ENCODE assay signal across 22 cellular contexts in the genomic region with DNA sequence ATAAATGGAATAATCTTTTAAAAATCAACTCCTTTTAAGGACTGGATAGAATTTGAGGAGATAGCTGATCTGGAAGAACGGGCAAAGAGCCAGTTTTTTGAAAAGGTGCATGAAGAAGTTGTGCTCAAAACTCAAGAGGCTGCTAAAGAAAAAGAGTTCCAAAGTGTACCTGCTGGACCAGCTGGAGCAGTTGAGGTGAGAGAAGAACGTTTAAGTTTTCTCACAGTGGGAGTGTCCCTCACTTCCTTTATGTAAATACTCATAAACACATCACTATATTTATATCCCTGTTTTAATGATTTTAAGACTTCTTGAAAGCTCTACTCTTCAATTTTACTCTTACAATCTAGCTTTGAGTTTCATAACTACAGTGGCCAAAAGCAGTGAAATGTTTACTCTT. TPM values are rescaled to one million over a fixed set of nuclear protein-coding genes. Genes with fewer than 3 reads are reported as not detected.
DNase-seq lines count a peak whose midpoint lies in the region; ATAC-seq and TF ChIP-seq lines count a peak whose summit lies in the region.
"Had no signal": no experiment of that assay in that cellular context is flagged by ENCODE, and none has a peak within 500 bp of the region (broad histone marks: within the 10 kb centered on the region; RNA-seq: fewer than 3 reads in every experiment).

No MANE protein-coding gene starts in this region.

- H3F3A ChIP-seq in PC-3 (ENCODE audit: low read length, unreplicated experiment), result peaks cover 9% of the 10 kb centered on the region

- H3K9me2 ChIP-seq in PC-3 (replicated peaks; ENCODE audit: low read length), result no peaks in the 10 kb centered on the region

- peaks cover 16% of the 10 kb centered on the region for H3K4me1 Mint-ChIP-seq in activated CD4-positive, alpha-beta memory T cell treated with anti-CD3 and anti-CD28 coated beads for 36 hours (ENCODE audit: low read depth)
- H3K4me1 Mint-ChIP-seq in activated CD4-positive, alpha-beta memory T cell treated with anti-CD3 and anti-CD28 coated beads, Interleukin-2, amount 10 ng/mL, durations not matched to agents 7 days and 5 days, result peaks cover 9% of the 10 kb centered on the region
- H3K4me1 Mint-ChIP-seq in stimulated activated effector memory CD8-positive, alpha-beta T cell treated with anti-CD3 and anti-CD28 coated beads, Interleukin-12 subunit alpha, Interleukin-12 subunit beta, amount 100 ng/mL, for 72 hours, result peaks cover 9% of the 10 kb centered on the region

- peak; percentile 80 for ATAC-seq in PC-3
- no peak for ATAC-seq in stimulated activated effector memory CD8-positive, alpha-beta T cell treated with anti-CD3 and anti-CD28 coated beads, Interleukin-12 subunit alpha, Interleukin-12 subunit beta, amount 100 ng/mL, for 72 hours
- ATAC-seq: A549; stimulated activated naive CD8-positive, alpha-beta T cell treated with anti-CD3 and anti-CD28 coated beads, Interleukin-15, amount 100 ng/mL, for 72 hours; upper lobe of right lung had no signal

- TF ChIP-seq CTCF in PC-3 (conservative IDR thresholded peaks at IDR 0.05; ENCODE audit: low read depth, low read length) (no peak), epithelial cell of esophagus (IDR thresholded peaks at IDR 0.05; ENCODE audit: insufficient read depth, low read depth, low read length, missing control alignments) (no peak), tibial artery (IDR thresholded peaks at IDR 0.05) (no peak)

- H3K4me3 ChIP-seq in PC-3 (ENCODE audit: low read length) (no peak overlapping the region), epithelial cell of esophagus (ENCODE audit: low read length) (no peak overlapping the region), tibial artery (no peak overlapping the region)
- H3K4me3 ChIP-seq: A549, adrenal gland, upper lobe of right lung had no signal

- H3K4me1 ChIP-seq in PC-3 (ENCODE audit: insufficient read depth, low read length) (no peaks in the 10 kb centered on the region; the same call in 1 of the 2 replicates), tibial artery (peaks cover 0 to 9% (median 4%) of the 10 kb centered on the region in 4 donors)
- H3K4me1 ChIP-seq: adrenal gland, upper lobe of right lung had no signal

- H3K36me3 ChIP-seq in PC-3 (ENCODE audit: low read depth, low read length) (peaks cover 70% of the 10 kb centered on the region), tibial artery (peaks cover 76 to 88% (median 86%) of the 10 kb centered on the region in 3 donors)

- CTCF ChIA-PET in activated CD4-positive, alpha-beta memory T cell treated with anti-CD3 and anti-CD28 coated beads for 36 hours (lab: Charles Lee), result interaction anchor here (1.0 kb wide), 1 partner anchor 274 kb away, joined by 3 read pairs; no protein-coding TSS in a partner anchor
- CTCF ChIA-PET in activated CD4-positive, alpha-beta memory T cell treated with anti-CD3 and anti-CD28 coated beads, Interleukin-2, amount 10 ng/mL, durations not matched to agents 7 days and 5 days (lab: Charles Lee), result no interaction called here
- CTCF ChIA-PET in PC-3 (lab: Charles Lee), result no interaction called here

- DNase-seq in activated CD4-positive, alpha-beta memory T cell treated with anti-CD3 and anti-CD28 coated beads for 36 hours, result no peak
- DNase-seq in activated CD4-positive, alpha-beta memory T cell treated with anti-CD3 and anti-CD28 coated beads, Interleukin-2, amount 10 ng/mL, durations not matched to agents 7 days and 5 days, result no peak
- peak; percentile 41 for DNase-seq in PC-3
- peak; percentile 27 for DNase-seq in epithelial cell of esophagus (ENCODE audit: low read depth)
- no peak for DNase-seq in stimulated activated effector memory CD8-positive, alpha-beta T cell treated with anti-CD3 and anti-CD28 coated beads, Interleukin-12 subunit alpha, Interleukin-12 subunit beta, amount 100 ng/mL, for 72 hours (ENCODE audit: low spot score in 2 of 2)
- no peak for DNase-seq in ureter (ENCODE audit: low spot score)
- DNase-seq in midbrain (lab: John Stamatoyannopoulos, UW), result no peak
- DNase-seq in tibial artery, result no peak
- DNase-seq: activated T-cell treated with anti-CD3 and anti-CD28 coated beads, Interleukin-2, amount 50 U/mL, for 48 hours; adrenal gland; dermis blood vessel endothelial cell; foreskin fibroblast; NCI-H1417 treated with DMSO at 0.1 percent for 48 hours; NCI-H2107; NCI-H524; nucleus accumbens; stimulated activated CD4-positive, alpha-beta T cell treated with anti-CD3 and anti-CD28 coated beads, Interleukin-4, amount 100 ng/mL, for 24 hours; stimulated activated naive CD8-positive, alpha-beta T cell treated with anti-CD3 and anti-CD28 coated beads, Interleukin-15, amount 100 ng/mL, for 72 hours; upper lobe of right lung had no signal

- peak overlapping the region; percentile 34 for H3K27ac Mint-ChIP-seq in activated CD4-positive, alpha-beta memory T cell treated with anti-CD3 and anti-CD28 coated beads for 36 hours
- H3K27ac Mint-ChIP-seq in activated CD4-positive, alpha-beta memory T cell treated with anti-CD3 and anti-CD28 coated beads, Interleukin-2, amount 10 ng/mL, durations not matched to agents 7 days and 5 days, result no peak overlapping the region
- H3K27ac Mint-ChIP-seq in stimulated activated effector memory CD8-positive, alpha-beta T cell treated with anti-CD3 and anti-CD28 coated beads, Interleukin-12 subunit alpha, Interleukin-12 subunit beta, amount 100 ng/mL, for 72 hours, result peak overlapping the region; percentile 50
- H3K27ac Mint-ChIP-seq: stimulated activated naive CD8-positive, alpha-beta T cell treated with anti-CD3 and anti-CD28 coated beads, Interleukin-15, amount 100 ng/mL, for 72 hours had no signal

- no peak overlapping the region for H3K4me3 Mint-ChIP-seq in activated CD4-positive, alpha-beta memory T cell treated with anti-CD3 and anti-CD28 coated beads for 36 hours
- H3K4me3 Mint-ChIP-seq in activated CD4-positive, alpha-beta memory T cell treated with anti-CD3 and anti-CD28 coated beads, Interleukin-2, amount 10 ng/mL, durations not matched to agents 7 days and 5 days, result no peak overlapping the region
- no peak overlapping the region for H3K4me3 Mint-ChIP-seq in stimulated activated effector memory CD8-positive, alpha-beta T cell treated with anti-CD3 and anti-CD28 coated beads, Interleukin-12 subunit alpha, Interleukin-12 subunit beta, amount 100 ng/mL, for 72 hours
- H3K4me3 Mint-ChIP-seq: stimulated activated naive CD8-positive, alpha-beta T cell treated with anti-CD3 and anti-CD28 coated beads, Interleukin-15, amount 100 ng/mL, for 72 hours had no signal

- no TSS peak for BruUV-seq in PC-3 (replicated peaks; lab: Mats Ljungman, UMichigan)

- no peaks in the 10 kb centered on the region for H3K9me3 ChIP-seq in PC-3 (ENCODE audit: low read length)
- no peaks in the 10 kb centered on the region for H3K9me3 ChIP-seq in tibial artery
- H3K9me3 ChIP-seq: A549, adrenal gland, upper lobe of right lung had no signal

- H3K27me3 Mint-ChIP-seq in activated CD4-positive, alpha-beta memory T cell treated with anti-CD3 and anti-CD28 coated beads for 36 hours, result no peaks in the 10 kb centered on the region
- no peaks in the 10 kb centered on the region for H3K27me3 Mint-ChIP-seq in activated CD4-positive, alpha-beta memory T cell treated with anti-CD3 and anti-CD28 coated beads, Interleukin-2, amount 10 ng/mL, durations not matched to agents 7 days and 5 days
- H3K27me3 Mint-ChIP-seq: stimulated activated naive CD8-positive, alpha-beta T cell treated with anti-CD3 and anti-CD28 coated beads, Interleukin-15, amount 100 ng/mL, for 72 hours had no signal

- peaks cover 6% of the 10 kb centered on the region; the same call in 1 of the 2 replicates for H3K79me2 ChIP-seq in PC-3 (ENCODE audit: low read length)

- H3K36me3 Mint-ChIP-seq in activated CD4-positive, alpha-beta memory T cell treated with anti-CD3 and anti-CD28 coated beads for 36 hours, result peaks cover 40% of the 10 kb centered on the region
- H3K36me3 Mint-ChIP-seq in activated CD4-positive, alpha-beta memory T cell treated with anti-CD3 and anti-CD28 coated beads, Interleukin-2, amount 10 ng/mL, durations not matched to agents 7 days and 5 days (ENCODE audit: low read depth), result peaks cover 65% of the 10 kb centered on the region
- H3K36me3 Mint-ChIP-seq in stimulated activated effector memory CD8-positive, alpha-beta T cell treated with anti-CD3 and anti-CD28 coated beads, Interleukin-12 subunit alpha, Interleukin-12 subunit beta, amount 100 ng/mL, for 72 hours, result peaks cover 100% of the 10 kb centered on the region

- peaks cover 12% of the 10 kb centered on the region; the same call in 1 of the 2 replicates for H4K20me1 ChIP-seq in PC-3 (ENCODE audit: low read length)

- intact Hi-C loops in activated CD4-positive, alpha-beta memory T cell treated with anti-CD3 and anti-CD28 coated beads for 36 hours (cut with micrococcal nuclease), result no loop called here
- intact Hi-C loops in PC-3 (cut with micrococcal nuclease) (loop anchor here (1.0 to 5.0 kb wide), 3 partner anchors 22 to 275 kb away; a partner anchor contains a TSS), tibial artery (cut with DNase I; ENCODE audit: low total_unique reads) (no loop called here)

- H3K27ac ChIP-seq in PC-3 (ENCODE audit: low read length) (peak overlapping the region; percentile 14; the same call in 1 of the 2 replicates), tibial artery (no peak overlapping the region)
- H3K27ac ChIP-seq: A549, adrenal gland, epithelial cell of prostate, HL-60, upper lobe of right lung had no signal

- H3K9ac ChIP-seq in PC-3 (ENCODE audit: low read length), result no peak overlapping the region

- no peak overlapping the region for H3K4me2 ChIP-seq in PC-3 (ENCODE audit: low read length)
- H3K4me2 ChIP-seq: A549 had no signal

- no peak overlapping the region for H2AFZ ChIP-seq in PC-3 (ENCODE audit: low read length)

- POLR2A ChIA-PET in activated CD4-positive, alpha-beta memory T cell treated with anti-CD3 and anti-CD28 coated beads for 36 hours (lab: Charles Lee), result interaction anchor here (1.1 kb wide), 1 partner anchor 281 kb away, joined by 3 read pairs; a partner anchor contains a TSS
- POLR2A ChIA-PET in activated CD4-positive, alpha-beta memory T cell treated with anti-CD3 and anti-CD28 coated beads, Interleukin-2, amount 10 ng/mL, durations not matched to agents 7 days and 5 days (lab: Charles Lee), result interaction anchor here (1.6 to 2.4 kb wide), 2 partner anchors 19 to 25 kb away, joined by 4 to 11 read pairs; a partner anchor contains a TSS
- POLR2A ChIA-PET in PC-3 (lab: Charles Lee; ENCODE audit: unreplicated experiment), result interaction anchor here (1.0 to 1.2 kb wide), 2 partner anchors 25 to 26 kb away, joined by 5 read pairs; a partner anchor contains a TSS

- H3K27me3 ChIP-seq in PC-3 (ENCODE audit: low read length) (no peaks in the 10 kb centered on the region), tibial artery (no peaks in the 10 kb centered on the region)
- H3K27me3 ChIP-seq: adrenal gland, upper lobe of right lung had no signal

- no peaks in the 10 kb centered on the region for H3K9me3 Mint-ChIP-seq in activated CD4-positive, alpha-beta memory T cell treated with anti-CD3 and anti-CD28 coated beads for 36 hours
- no peaks in the 10 kb centered on the region for H3K9me3 Mint-ChIP-seq in activated CD4-positive, alpha-beta memory T cell treated with anti-CD3 and anti-CD28 coated beads, Interleukin-2, amount 10 ng/mL, durations not matched to agents 7 days and 5 days
- no peaks in the 10 kb centered on the region for H3K9me3 Mint-ChIP-seq in stimulated activated effector memory CD8-positive, alpha-beta T cell treated with anti-CD3 and anti-CD28 coated beads, Interleukin-12 subunit alpha, Interleukin-12 subunit beta, amount 100 ng/mL, for 72 hours
- H3K9me3 Mint-ChIP-seq: stimulated activated naive CD8-positive, alpha-beta T cell treated with anti-CD3 and anti-CD28 coated beads, Interleukin-15, amount 100 ng/mL, for 72 hours had no signal

RNA-seq across cellular contexts. Expression of a gene that starts 11.7 kb away (rescaled TPM):
- total RNA-seq in activated CD4-positive, alpha-beta memory T cell treated with anti-CD3 and anti-CD28 coated beads for 36 hours, result 1 to 10 TPM; 3.8 to 5.4 TPM
- total RNA-seq in activated CD4-positive, alpha-beta memory T cell treated with anti-CD3 and anti-CD28 coated beads, Interleukin-2, amount 10 ng/mL, durations not matched to agents 7 days and 5 days, result 1 to 10 TPM; 1.7 TPM
- total RNA-seq in PC-3 (2014; rRNA removed) (6.6 and 11.2 TPM in 2 replicates), ureter (13.0 TPM)

RNA-seq across cellular contexts. Expression of a gene that starts 24.9 kb away (rescaled TPM):
- total RNA-seq in activated CD4-positive, alpha-beta memory T cell treated with anti-CD3 and anti-CD28 coated beads for 36 hours, result 10 to 100 TPM; 46.8 to 47.9 TPM
- total RNA-seq in activated CD4-positive, alpha-beta memory T cell treated with anti-CD3 and anti-CD28 coated beads, Interleukin-2, amount 10 ng/mL, durations not matched to agents 7 days and 5 days, result 10 to 100 TPM; 74.6 to 80.0 TPM
- total RNA-seq in PC-3 (2014; rRNA removed) (41.7 and 42.1 TPM in 2 replicates), ureter (106 TPM)

Comparison
In these comparisons a context has a peak if more than half of its experiments do, and no peak if none do; other contexts are left out.
1. DNase-seq: peak in PC-3 (single experiment) and epithelial cell of esophagus (single experiment); none in activated CD4-positive, alpha-beta memory T cell treated with anti-CD3 and anti-CD28 coated beads for 36 hours (single experiment), activated CD4-positive, alpha-beta memory T cell treated with anti-CD3 and anti-CD28 coated beads, Interleukin-2, amount 10 ng/mL, durations not matched to agents 7 days and 5 days (single experiment), stimulated activated effector memory CD8-positive, alpha-beta T cell treated with anti-CD3 and anti-CD28 coated beads, Interleukin-12 subunit alpha, Interleukin-12 subunit beta, amount 100 ng/mL, for 72 hours (0 of 2), ureter (single experiment), midbrain (single experiment) and tibial artery (0 of 2).